In the genomic region with DNA sequence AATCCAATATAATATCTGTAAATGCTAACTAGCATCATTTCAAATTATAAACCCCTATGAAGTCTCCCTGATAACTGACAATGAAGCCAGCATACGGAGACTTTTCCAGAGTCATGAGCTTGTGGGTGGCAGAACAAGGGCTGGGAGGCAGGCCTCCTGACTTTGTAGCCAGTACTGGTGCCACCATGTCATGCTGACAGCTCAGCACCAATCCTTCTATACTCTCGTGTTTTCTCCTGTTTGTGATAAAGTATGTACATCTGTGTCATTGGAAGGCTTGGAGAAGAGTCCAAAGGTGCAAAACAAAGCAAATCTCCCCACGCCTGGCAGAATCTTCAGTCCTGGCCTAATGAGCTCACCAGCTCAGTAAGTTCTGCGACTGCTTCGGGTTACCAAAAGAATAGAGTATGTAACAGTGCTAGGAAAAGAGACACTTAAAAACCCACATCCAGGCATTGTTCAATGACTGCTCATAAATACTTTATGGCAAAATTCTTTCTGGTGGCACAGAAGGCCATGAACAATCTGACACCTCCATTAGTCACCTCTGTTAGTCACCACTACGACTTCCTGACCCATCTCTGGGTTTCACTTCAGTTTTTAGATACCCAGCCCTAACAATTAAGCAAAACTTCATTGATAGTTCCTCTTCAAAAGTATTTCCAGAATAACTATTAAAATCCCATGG, we compare ENCODE assay signal across 1 cellular context.
TF ChIP-seq lines count a peak whose summit lies in the region.

No MANE protein-coding gene starts in this region.

TF ChIP-seq in endothelial cell of umbilical vein, 7 proteins besides CTCF, POLR2A, EP300 and RAD21 (continued from another document):
- TF ChIP-seq, protein P1, sequence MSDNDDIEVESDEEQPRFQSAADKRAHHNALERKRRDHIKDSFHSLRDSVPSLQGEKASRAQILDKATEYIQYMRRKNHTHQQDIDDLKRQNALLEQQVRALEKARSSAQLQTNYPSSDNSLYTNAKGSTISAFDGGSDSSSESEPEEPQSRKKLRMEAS (IDR thresholded peaks at IDR 0.05; ENCODE audit: insufficient read depth, insufficient read length): no peak
- peak; percentile 60 for TF ChIP-seq POLR2AphosphoS5 (IDR thresholded peaks at IDR 0.05; ENCODE audit: insufficient read depth, low read depth, low read length)
- TF ChIP-seq GATA2 (IDR thresholded peaks at IDR 0.05; ENCODE audit: insufficient read depth, insufficient read length, low read depth, low read length): peak; percentile 68
- TF ChIP-seq EZH2 (IDR thresholded peaks at IDR 0.05; ENCODE audit: borderline replicate concordance, low read depth, low read length, severe bottlenecking): no peak
- no peak for TF ChIP-seq MYC (IDR thresholded peaks at IDR 0.05; ENCODE audit: low read depth, low read length)
